8 cellular contexts compared by ENCODE assay signal in the genomic region with DNA sequence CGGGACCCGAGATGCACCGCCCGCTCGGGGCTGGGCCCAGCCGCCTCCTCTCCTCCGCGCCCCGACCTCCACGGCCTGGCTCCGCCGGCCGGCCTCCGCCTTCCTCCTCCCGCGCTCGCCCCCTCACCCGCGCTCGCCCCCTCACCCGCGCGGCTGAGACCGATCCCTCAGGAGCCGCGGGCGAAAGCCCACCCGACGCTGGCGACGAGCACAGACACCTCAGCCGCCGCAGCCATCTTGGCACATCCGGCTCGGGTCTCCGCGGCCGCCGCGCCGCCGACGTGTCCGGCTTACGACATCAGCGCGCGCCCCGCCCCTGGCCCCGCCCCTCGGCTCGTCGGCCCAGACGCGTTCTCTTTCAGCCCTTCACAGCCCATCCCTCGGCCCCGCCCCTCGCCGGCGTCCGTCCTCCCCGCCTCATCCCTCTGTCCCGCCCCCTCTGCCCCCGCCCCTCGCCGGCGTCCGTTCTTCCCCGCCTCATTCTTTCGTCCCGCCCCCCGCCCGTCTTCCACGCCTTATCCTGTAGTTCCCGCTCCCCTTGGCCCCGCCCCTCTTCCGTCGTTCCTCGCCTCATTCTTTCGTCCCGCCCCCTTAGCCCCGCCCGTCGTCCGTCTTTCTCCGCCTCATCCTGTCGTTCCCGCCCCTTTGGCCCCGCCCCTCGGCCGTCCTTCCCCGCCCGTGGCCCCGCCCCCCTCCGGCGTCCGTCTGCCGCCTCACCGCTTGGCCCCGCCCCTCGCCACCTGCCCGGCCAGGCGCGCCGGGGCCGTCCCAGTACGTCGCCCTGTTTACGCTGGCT. TPM values are rescaled to one million over a fixed set of nuclear protein-coding genes. Genes with fewer than 3 reads are reported as not detected.
DNase-seq lines count a peak whose midpoint lies in the region; ATAC-seq, FAIRE-seq and TF ChIP-seq lines count a peak whose summit lies in the region.

A gene with protein sequence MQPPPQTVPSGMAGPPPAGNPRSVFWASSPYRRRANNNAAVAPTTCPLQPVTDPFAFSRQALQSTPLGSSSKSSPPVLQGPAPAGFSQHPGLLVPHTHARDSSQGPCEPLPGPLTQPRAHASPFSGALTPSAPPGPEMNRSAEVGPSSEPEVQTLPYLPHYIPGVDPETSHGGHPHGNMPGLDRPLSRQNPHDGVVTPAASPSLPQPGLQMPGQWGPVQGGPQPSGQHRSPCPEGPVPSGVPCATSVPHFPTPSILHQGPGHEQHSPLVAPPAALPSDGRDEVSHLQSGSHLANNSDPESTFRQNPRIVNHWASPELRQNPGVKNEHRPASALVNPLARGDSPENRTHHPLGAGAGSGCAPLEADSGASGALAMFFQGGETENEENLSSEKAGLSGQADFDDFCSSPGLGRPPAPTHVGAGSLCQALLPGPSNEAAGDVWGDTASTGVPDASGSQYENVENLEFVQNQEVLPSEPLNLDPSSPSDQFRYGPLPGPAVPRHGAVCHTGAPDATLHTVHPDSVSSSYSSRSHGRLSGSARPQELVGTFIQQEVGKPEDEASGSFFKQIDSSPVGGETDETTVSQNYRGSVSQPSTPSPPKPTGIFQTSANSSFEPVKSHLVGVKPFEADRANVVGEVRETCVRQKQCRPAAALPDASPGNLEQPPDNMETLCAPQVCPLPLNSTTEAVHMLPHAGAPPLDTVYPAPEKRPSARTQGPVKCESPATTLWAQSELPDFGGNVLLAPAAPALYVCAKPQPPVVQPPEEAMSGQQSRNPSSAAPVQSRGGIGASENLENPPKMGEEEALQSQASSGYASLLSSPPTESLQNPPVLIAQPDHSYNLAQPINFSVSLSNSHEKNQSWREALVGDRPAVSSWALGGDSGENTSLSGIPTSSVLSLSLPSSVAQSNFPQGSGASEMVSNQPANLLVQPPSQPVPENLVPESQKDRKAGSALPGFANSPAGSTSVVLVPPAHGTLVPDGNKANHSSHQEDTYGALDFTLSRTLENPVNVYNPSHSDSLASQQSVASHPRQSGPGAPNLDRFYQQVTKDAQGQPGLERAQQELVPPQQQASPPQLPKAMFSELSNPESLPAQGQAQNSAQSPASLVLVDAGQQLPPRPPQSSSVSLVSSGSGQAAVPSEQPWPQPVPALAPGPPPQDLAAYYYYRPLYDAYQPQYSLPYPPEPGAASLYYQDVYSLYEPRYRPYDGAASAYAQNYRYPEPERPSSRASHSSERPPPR (N-terminal part only) (minus strand): TSS at position 248 of the 796 bp plus-strand sequence. CDS start 5,425 bp downstream, outside the sequence.

- peak within 1 kb of the TSS; percentile 83 for H3K4me2 ChIP-seq in parathyroid adenoma (ENCODE audit: low read length)

- intact Hi-C loops in tibial artery (cut with DNase I; ENCODE audit: low total_unique reads): no loop called here

- peak within 1 kb of the TSS; percentile 92 for H3K4me3 ChIP-seq in cardiac muscle cell
- peak within 1 kb of the TSS; percentile 75 for H3K4me3 ChIP-seq in parathyroid adenoma (ENCODE audit: low read depth, low read length)
- peak within 1 kb of the TSS; percentile 83 to 98 for H3K4me3 ChIP-seq in tibial artery

- peak within 1 kb of the TSS; percentile 93 for H3K4me3 Mint-ChIP-seq in activated naive CD8-positive, alpha-beta T cell treated with anti-CD3 and anti-CD28 coated beads, Interleukin-2, amount 50 U/mL, for 24 hours

- H2AFZ ChIP-seq in parathyroid adenoma: peak within 1 kb of the TSS; percentile 78

- H3K36me3 Mint-ChIP-seq in activated naive CD8-positive, alpha-beta T cell treated with anti-CD3 and anti-CD28 coated beads, Interleukin-2, amount 50 U/mL, for 24 hours (ENCODE audit: low read depth): peaks cover 21% of the 10 kb centered on the region

- TF ChIP-seq POLR2A in GM12891 (IDR thresholded peaks at IDR 0.05; ENCODE audit: low read depth, low read length): peak; percentile 75

- FAIRE-seq in GM12891 (lab: Jason Lieb, UNC): no peak

- TF ChIP-seq CTCF in cardiac muscle cell (IDR thresholded peaks at IDR 0.05; ENCODE audit: low read depth, low read length) (no peak), parathyroid adenoma (IDR thresholded peaks at IDR 0.05) (no peak), tibial artery (IDR thresholded peaks at IDR 0.05) (no peak)

- peak within 1 kb of the TSS; percentile 46 for H3K9ac ChIP-seq in parathyroid adenoma

- no peaks in the 10 kb centered on the region for H3K27me3 Mint-ChIP-seq in activated naive CD8-positive, alpha-beta T cell treated with anti-CD3 and anti-CD28 coated beads, Interleukin-2, amount 50 U/mL, for 24 hours

- H3K27me3 ChIP-seq in cardiac muscle cell (no peaks in the 10 kb centered on the region), parathyroid adenoma (ENCODE audit: control insufficient read depth, insufficient read depth, low read length) (no peaks in the 10 kb centered on the region), tibial artery (no peaks in the 10 kb centered on the region)

- H3K27ac Mint-ChIP-seq in activated naive CD8-positive, alpha-beta T cell treated with anti-CD3 and anti-CD28 coated beads, Interleukin-2, amount 50 U/mL, for 24 hours: peak within 1 kb of the TSS; percentile 95

- H3K36me3 ChIP-seq in cardiac muscle cell (no peaks in the 10 kb centered on the region), parathyroid adenoma (ENCODE audit: control insufficient read depth, insufficient read depth, low read length) (no peaks in the 10 kb centered on the region), tibial artery (peaks cover 0 to 18% (median under 1%) of the 10 kb centered on the region in 3 donors)

- H3K27ac ChIP-seq in cardiac muscle cell: peak within 1 kb of the TSS; percentile 99
- peak within 1 kb of the TSS; percentile 99 for H3K27ac ChIP-seq in parathyroid adenoma
- H3K27ac ChIP-seq in tibial artery: peak within 1 kb of the TSS; percentile 96 to 99

- no peaks in the 10 kb centered on the region for H3K9me3 Mint-ChIP-seq in activated naive CD8-positive, alpha-beta T cell treated with anti-CD3 and anti-CD28 coated beads, Interleukin-2, amount 50 U/mL, for 24 hours

- H3K79me2 ChIP-seq in parathyroid adenoma: peaks cover 12% of the 10 kb centered on the region

- peaks cover 11% of the 10 kb centered on the region for H3K4me1 ChIP-seq in cardiac muscle cell (ENCODE audit: low read depth)
- peaks cover 3% of the 10 kb centered on the region for H3K4me1 ChIP-seq in parathyroid adenoma
- H3K4me1 ChIP-seq in tibial artery: peaks cover 0 to 43% (median 35%) of the 10 kb centered on the region in 4 donors

- H3K9me3 ChIP-seq in cardiac muscle cell (ENCODE audit: low read depth): no peaks in the 10 kb centered on the region
- H3K9me3 ChIP-seq in parathyroid adenoma (ENCODE audit: control insufficient read depth, low read length): no peaks in the 10 kb centered on the region
- no peaks in the 10 kb centered on the region for H3K9me3 ChIP-seq in tibial artery

- DNase-seq in GM12891 (ENCODE audit: insufficient read length, low spot score): peak; percentile 95
- DNase-seq in NCI-H1436 (lab: John Stamatoyannopoulos, UW): peak; percentile 100
- peak; percentile 94 for DNase-seq in SW480 (ENCODE audit: low spot score)
- peak; percentile 100 for DNase-seq in activated naive CD8-positive, alpha-beta T cell treated with anti-CD3 and anti-CD28 coated beads, Interleukin-2, amount 50 U/mL, for 24 hours
- DNase-seq in cardiac muscle cell (ENCODE audit: low read depth in 1 of 2, low spot score in 1 of 2): peak; percentile 99
- DNase-seq in tibial artery: peak; percentile 99

- H3K4me1 Mint-ChIP-seq in activated naive CD8-positive, alpha-beta T cell treated with anti-CD3 and anti-CD28 coated beads, Interleukin-2, amount 50 U/mL, for 24 hours: peaks cover 34% of the 10 kb centered on the region

- ATAC-seq in HG02840 (IDR thresholded peaks at IDR 0.05; ENCODE audit: low FRiP score, unreplicated experiment): peak; percentile 56
- peak; percentile 67 for ATAC-seq in activated naive CD8-positive, alpha-beta T cell treated with anti-CD3 and anti-CD28 coated beads, Interleukin-2, amount 50 U/mL, for 24 hours

TF ChIP-seq in GM12891, 5 proteins besides CTCF, POLR2A, EP300 and RAD21:
- TF ChIP-seq TAF1 (IDR thresholded peaks at IDR 0.05; ENCODE audit: low read depth, low read length) (peak; percentile 61; the same call in 1 of the 2 replicates), SPI1 (IDR thresholded peaks at IDR 0.05; ENCODE audit: low read depth, low read length) (no peak)

RNA-seq across cellular contexts. Expression of the gene that starts here (rescaled TPM):
- polyA plus RNA-seq in GM12891 (2012; ENCODE audit: low read depth, missing spikeins): 31.0 TPM
- total RNA-seq in cardiac muscle cell: 33.5 and 39.5 TPM in 2 replicates
- polyA plus RNA-seq in cardiac muscle cell: 32.3 and 35.8 TPM in 2 replicates

Comparison
In these comparisons a context has a peak if more than half of its experiments do, and no peak if none do; other contexts are left out.
1. Peak in every context shown above with its lines: DNase-seq, ATAC-seq, H3K4me3 ChIP-seq and H3K27ac ChIP-seq.